ENCODE assay signal across 1 cellular context in genomic region chr10:33005322-33006282, GRCh38.
A peak's percentile ranks its signal among the peaks of the same experiment; 100 is the strongest.
TF ChIP-seq lines count a peak whose summit lies in the region.

No MANE protein-coding gene starts in this region.

TF ChIP-seq in WTC11, 78 proteins besides CTCF, POLR2A, EP300 and RAD21 (continued from another document):
- TF ChIP-seq ZNF281 (CRISPR knock-in tag; IDR thresholded peaks at IDR 0.05), result no peak
- no peak for TF ChIP-seq IRF1 (CRISPR knock-in tag; IDR thresholded peaks at IDR 0.05)
- TF ChIP-seq GABPB1 (CRISPR knock-in tag; IDR thresholded peaks at IDR 0.05), result 0 out of 2 replicates have a peak, but pooled peaks have one; percentile 19
- TF ChIP-seq MLX (CRISPR knock-in tag; IDR thresholded peaks at IDR 0.05), result no peak
- no peak for TF ChIP-seq ZNF396 (CRISPR knock-in tag; IDR thresholded peaks at IDR 0.05; ENCODE audit: borderline replicate concordance)
- TF ChIP-seq NFATC4 (CRISPR knock-in tag; IDR thresholded peaks at IDR 0.05), result no peak
- no peak for TF ChIP-seq ZNF425 (CRISPR knock-in tag; conservative IDR thresholded peaks at IDR 0.05)
- no peak for TF ChIP-seq NR2C2 (CRISPR knock-in tag; IDR thresholded peaks at IDR 0.05)
- TF ChIP-seq ZNF263 (CRISPR knock-in tag; IDR thresholded peaks at IDR 0.05; ENCODE audit: low read depth), result no peak
- TF ChIP-seq ZNF138 (CRISPR knock-in tag; conservative IDR thresholded peaks at IDR 0.05), result no peak
- TF ChIP-seq PRDM15 (CRISPR knock-in tag; IDR thresholded peaks at IDR 0.05), result no peak
- no peak for TF ChIP-seq ZNF416 (CRISPR knock-in tag; IDR thresholded peaks at IDR 0.05)
- TF ChIP-seq CBFB (CRISPR knock-in tag; IDR thresholded peaks at IDR 0.05; ENCODE audit: low read depth), result 0 out of 2 replicates have a peak, but pooled peaks have one; percentile 54
- no peak for TF ChIP-seq E2F4 (CRISPR knock-in tag; IDR thresholded peaks at IDR 0.05; ENCODE audit: borderline replicate concordance, low read depth)
- TF ChIP-seq ZNF219 (CRISPR knock-in tag; IDR thresholded peaks at IDR 0.05; ENCODE audit: borderline replicate concordance), result no peak
- TF ChIP-seq TP53 (CRISPR knock-in tag; IDR thresholded peaks at IDR 0.05), result no peak
